Comparison of ENCODE assay signal across 24 cellular contexts in the genomic region with DNA sequence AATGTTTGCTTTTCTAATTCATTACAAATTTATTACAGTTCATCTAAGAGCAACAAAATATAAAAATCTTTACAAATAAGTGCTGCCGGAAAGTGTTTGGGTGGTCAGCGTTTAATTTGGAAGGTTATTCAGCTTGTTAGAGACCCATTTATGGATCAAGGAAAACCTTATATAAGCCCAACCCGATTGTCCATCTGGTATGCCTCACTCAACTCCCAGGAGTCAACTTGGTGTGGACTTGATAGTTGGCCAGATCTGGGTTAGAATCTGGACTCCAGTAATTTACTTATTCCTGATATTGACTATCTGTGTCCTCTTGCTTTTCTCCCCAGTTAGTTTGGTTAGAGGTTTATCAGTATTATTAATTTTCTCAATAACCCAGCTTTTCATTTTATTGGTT.
DNase-seq lines count a peak whose midpoint lies in the region; ATAC-seq and TF ChIP-seq lines count a peak whose summit lies in the region.
"Had no signal": no experiment of that assay in that cellular context is flagged by ENCODE, and none has a peak within 500 bp of the region (broad histone marks: within the 10 kb centered on the region; RNA-seq: fewer than 3 reads in every experiment).

No MANE protein-coding gene starts in this region.

- no peaks in the 10 kb centered on the region for H3K36me3 ChIP-seq in adipocyte (ENCODE audit: control insufficient read depth, insufficient read depth, low read length, severe bottlenecking)
- H3K36me3 ChIP-seq in colonic mucosa = no peaks in the 10 kb centered on the region

- no peak overlapping the region for H3K27ac ChIP-seq in colonic mucosa
- H3K27ac ChIP-seq: testis had no signal

- H3K4me3 ChIP-seq in adipocyte (ENCODE audit: low read length) = peak overlapping the region; percentile 52
- H3K4me3 ChIP-seq in fibroblast of the aortic adventitia (ENCODE audit: low read depth, low read length) = no peak overlapping the region
- no peak overlapping the region for H3K4me3 ChIP-seq in colonic mucosa
- H3K4me3 ChIP-seq: smooth muscle cell, testis had no signal

- H3K27me3 ChIP-seq in adipocyte (replicated peaks; ENCODE audit: control insufficient read depth, insufficient read depth, low read length) (no peaks in the 10 kb centered on the region), colonic mucosa (no peaks in the 10 kb centered on the region)
- H3K27me3 ChIP-seq: testis had no signal

- DNase-seq in NCI-H446 treated with DMSO at 0.1 percent for 48 hours (lab: John Stamatoyannopoulos, UW) = peak; percentile 27
- no peak for DNase-seq in NCI-H446 (lab: John Stamatoyannopoulos, UW)
- no peak for DNase-seq in adipocyte (ENCODE audit: low read depth)
- DNase-seq in fibroblast of the aortic adventitia (ENCODE audit: low read depth) = peak; percentile 59
- DNase-seq in stromal cell of bone marrow (ENCODE audit: low read depth) = peak; percentile 31
- no peak for DNase-seq in NCI-H1092 (lab: John Stamatoyannopoulos, UW)
- no peak for DNase-seq in colonic mucosa
- DNase-seq: 8988T; activated CD4-positive, alpha-beta memory T cell treated with anti-CD3 and anti-CD28 coated beads, Interleukin-2, amount 10 ng/mL, durations not matched to agents 7 days and 5 days; activated CD8-positive, alpha-beta memory T cell treated with anti-CD3 and anti-CD28 coated beads, Interleukin-2, amount 50 U/mL, for 48 hours; activated naive CD4-positive, alpha-beta T cell treated with Interleukin-2 at 50 U/mL for 16 hours; islet precursor cell; natural killer cell; NCI-H1417 treated with DMSO at 0.1 percent for 48 hours; NCI-H2081; NCI-H2227 treated with DMSO at 0.1 percent for 48 hours; NCI-H69; SIG-M5; stimulated activated CD4-positive, alpha-beta T cell treated with anti-CD3 and anti-CD28 coated beads, Interleukin-1b, Interleukin-23, amount 100 ng/mL, for 48 hours; stimulated activated naive CD4-positive, alpha-beta T cell treated with Interleukin-2 at 50 U/mL for 16 hours; testis had no signal

- H3K9ac ChIP-seq in adipocyte (ENCODE audit: low read length) = peak overlapping the region; percentile 50
- no peak overlapping the region for H3K9ac ChIP-seq in colonic mucosa (ENCODE audit: low read depth in 2 of 2, low read length in 2 of 2)

- no peak for ATAC-seq in GM18873 (IDR thresholded peaks at IDR 0.05; ENCODE audit: low FRiP score, unreplicated experiment)
- ATAC-seq: HepG2, natural killer cell had no signal

- TF ChIP-seq CTCF in fibroblast of the aortic adventitia (IDR thresholded peaks at IDR 0.05; ENCODE audit: insufficient read depth, low read length) (no peak), colonic mucosa (IDR thresholded peaks at IDR 0.05) (no peak)

- H3K4me1 ChIP-seq in adipocyte (ENCODE audit: control insufficient read depth, insufficient read depth, low read length) (peaks cover 15% of the 10 kb centered on the region), colonic mucosa (no peaks in the 10 kb centered on the region)
- H3K4me1 ChIP-seq: testis had no signal

- H3K9me3 ChIP-seq in adipocyte (ENCODE audit: control insufficient read depth, low read length) = peaks cover 9% of the 10 kb centered on the region
- no peaks in the 10 kb centered on the region for H3K9me3 ChIP-seq in colonic mucosa
- H3K9me3 ChIP-seq: testis had no signal

- intact Hi-C loops in colonic mucosa (cut with DNase I) = no loop called here

Comparison
In these comparisons a context has a peak if more than half of its experiments do, and no peak if none do; other contexts are left out.
1. DNase-seq: peak in NCI-H446 treated with DMSO at 0.1 percent for 48 hours (single experiment), fibroblast of the aortic adventitia (single experiment) and stromal cell of bone marrow (single experiment); none in NCI-H446 (0 of 2), adipocyte (single experiment), NCI-H1092 (single experiment) and colonic mucosa (single experiment).